8 cellular contexts compared by ENCODE assay signal in genomic region chr5:144183254-144183889, GRCh38. TPM values are rescaled to one million over a fixed set of nuclear protein-coding genes. Genes with fewer than 3 reads are reported as not detected.
DNase-seq lines count a peak whose midpoint lies in the region; ATAC-seq, FAIRE-seq and TF ChIP-seq lines count a peak whose summit lies in the region.

No MANE protein-coding gene starts in this region.

- H3K9me3 ChIP-seq in cardiac muscle cell (ENCODE audit: low read depth) (no peaks in the 10 kb centered on the region), neural progenitor cell (ENCODE audit: low read depth) (no peaks in the 10 kb centered on the region)

- no peaks in the 10 kb centered on the region for H3K4me1 ChIP-seq in cardiac muscle cell (ENCODE audit: low read depth)
- H3K4me1 ChIP-seq in neural progenitor cell: no peaks in the 10 kb centered on the region

- ATAC-seq in left ventricle myocardium superior (no peak), GM21423 (IDR thresholded peaks at IDR 0.05; ENCODE audit: unreplicated experiment) (no peak)
- ATAC-seq in effector memory CD8-positive, alpha-beta T cell (replicated peaks): no peak

- no peak overlapping the region for H3K27ac Mint-ChIP-seq in neural progenitor cell
- H3K27ac Mint-ChIP-seq in effector memory CD8-positive, alpha-beta T cell: no peak overlapping the region

- H3K4me2 ChIP-seq in neural progenitor cell: no peak overlapping the region

- peaks cover 18% of the 10 kb centered on the region for H3K27me3 ChIP-seq in cardiac muscle cell
- no peaks in the 10 kb centered on the region for H3K27me3 ChIP-seq in neural progenitor cell

- H3K36me3 ChIP-seq in cardiac muscle cell: no peaks in the 10 kb centered on the region
- H3K36me3 ChIP-seq in neural progenitor cell: no peaks in the 10 kb centered on the region

- no peak overlapping the region for H3K4me3 Mint-ChIP-seq in neural progenitor cell
- no peak overlapping the region for H3K4me3 Mint-ChIP-seq in effector memory CD8-positive, alpha-beta T cell

- H3K36me3 Mint-ChIP-seq in neural progenitor cell: no peaks in the 10 kb centered on the region
- peaks cover 9% of the 10 kb centered on the region for H3K36me3 Mint-ChIP-seq in effector memory CD8-positive, alpha-beta T cell (ENCODE audit: insufficient read depth)

- DNase-seq in cardiac muscle cell (ENCODE audit: low read depth in 1 of 2, low spot score in 1 of 2) (peak; percentile 36 to 54), left ventricle myocardium superior (no peak), NCI-H774 (lab: John Stamatoyannopoulos, UW) (peak; percentile 8), neural progenitor cell (ENCODE audit: low spot score) (peak; percentile 17), NCI-H524 treated with DMSO at 0.1 percent for 48 hours (lab: John Stamatoyannopoulos, UW) (no peak)
- DNase-seq in effector memory CD8-positive, alpha-beta T cell: no peak

- FAIRE-seq in colon (lab: Jason Lieb, UNC): peak; percentile 70

- no peak overlapping the region for H3K9ac ChIP-seq in neural progenitor cell

- H3K27me3 Mint-ChIP-seq in neural progenitor cell (ENCODE audit: insufficient read depth, low read depth): no peaks in the 10 kb centered on the region
- no peaks in the 10 kb centered on the region for H3K27me3 Mint-ChIP-seq in effector memory CD8-positive, alpha-beta T cell

- H3K79me2 ChIP-seq in neural progenitor cell (ENCODE audit: low read depth): no peaks in the 10 kb centered on the region

- H3K9me3 Mint-ChIP-seq in neural progenitor cell: peaks cover 6% of the 10 kb centered on the region
- H3K9me3 Mint-ChIP-seq in effector memory CD8-positive, alpha-beta T cell: no peaks in the 10 kb centered on the region

- H3K4me1 Mint-ChIP-seq in neural progenitor cell: no peaks in the 10 kb centered on the region
- H3K4me1 Mint-ChIP-seq in effector memory CD8-positive, alpha-beta T cell (ENCODE audit: low read depth in 2 of 2): peaks cover 13 to 19% of the 10 kb centered on the region in 2 donors

- no peaks in the 10 kb centered on the region for H3F3A ChIP-seq in neural progenitor cell (ENCODE audit: low read depth)

- H3K4me3 ChIP-seq in cardiac muscle cell: no peak overlapping the region
- no peak overlapping the region for H3K4me3 ChIP-seq in neural progenitor cell

- intact Hi-C loops in left ventricle myocardium superior (cut with micrococcal nuclease): no loop called here

- TF ChIP-seq CTCF in cardiac muscle cell (IDR thresholded peaks at IDR 0.05; ENCODE audit: low read depth, low read length) (peak; percentile 67), neural progenitor cell (IDR thresholded peaks at IDR 0.05) (peak; percentile 71)

- H3K27ac ChIP-seq in cardiac muscle cell (no peak overlapping the region), neural progenitor cell (no peak overlapping the region)

- no peaks in the 10 kb centered on the region for H4K20me1 ChIP-seq in neural progenitor cell (ENCODE audit: low read depth)

- H2AFZ ChIP-seq in neural progenitor cell (replicated peaks): no peak overlapping the region

RNA-seq across cellular contexts. Expression of gene KCTD16, which starts 12.7 kb away (rescaled TPM):
- 0.35 and 0.66 TPM in 2 replicates for total RNA-seq in cardiac muscle cell
- polyA plus RNA-seq in cardiac muscle cell: 0.13 and 0.27 TPM in 2 replicates
- total RNA-seq in left ventricle myocardium superior: not detected
- total RNA-seq in neural progenitor cell (ENCODE audit: low replicate concordance): 1.1 and 1.6 TPM in 2 replicates

RNA-seq across cellular contexts. Expression of gene YIPF5, which starts 12.9 kb away (rescaled TPM):
- 17.8 and 34.5 TPM in 2 replicates for total RNA-seq in cardiac muscle cell
- polyA plus RNA-seq in cardiac muscle cell: 47.1 and 72.8 TPM in 2 replicates
- total RNA-seq in left ventricle myocardium superior: 26.6 TPM
- 48.3 and 65.6 TPM in 2 replicates for total RNA-seq in neural progenitor cell (ENCODE audit: low replicate concordance)

Comparison
In these comparisons a context has a peak if more than half of its experiments do, and no peak if none do; other contexts are left out.
1. DNase-seq: peak in cardiac muscle cell (2 of 2), NCI-H774 (single experiment) and neural progenitor cell (single experiment); none in left ventricle myocardium superior (single experiment), NCI-H524 treated with DMSO at 0.1 percent for 48 hours (single experiment) and effector memory CD8-positive, alpha-beta T cell (0 of 3).